Comparison of ENCODE assay signal across 8 cellular contexts in genomic region chr4:113547487-113548042, GRCh38.
A peak's percentile ranks its signal among the peaks of the same experiment; 100 is the strongest.
DNase-seq lines count a peak whose midpoint lies in the region; ATAC-seq, FAIRE-seq and TF ChIP-seq lines count a peak whose summit lies in the region.

No MANE protein-coding gene starts in this region.

- H3K36me3 Mint-ChIP-seq in astrocyte (ENCODE audit: low read depth, unreplicated experiment): peaks cover 10% of the 10 kb centered on the region

- H3K4me1 Mint-ChIP-seq in astrocyte (ENCODE audit: low read depth, unreplicated experiment): peaks cover 7% of the 10 kb centered on the region

- H3K27me3 ChIP-seq in astrocyte (ENCODE audit: insufficient read depth, low read length) (no peaks in the 10 kb centered on the region), gastrocnemius medialis (no peaks in the 10 kb centered on the region)

- H3K79me2 ChIP-seq in astrocyte (ENCODE audit: insufficient read depth, low read length): no peaks in the 10 kb centered on the region

- DNase-seq in A172 (ENCODE audit: low spot score) (peak; percentile 97), NCI-H2029 treated with DMSO at 0.1 percent for 48 hours (lab: John Stamatoyannopoulos, UW) (peak; percentile 78), T-helper 22 cell (ENCODE audit: low read depth) (peak; percentile 77), astrocyte (ENCODE audit: low read depth) (peak; percentile 95), hepatic stellate cell (ENCODE audit: low spot score) (peak; percentile 49), gastrocnemius medialis (peak; percentile 81 to 91)

- in situ Hi-C loops in gastrocnemius medialis (cut with MboI; ENCODE audit: low sequenced_read_pairs in 4 of 4): loop anchor here (5.0 to 10.0 kb wide), 4 partner anchors 143 to 215 kb away; partner anchors contain the start of gene CAMK2D (in 1 of the 4)

- H3K4me3 ChIP-seq in astrocyte (ENCODE audit: insufficient read depth, low read depth, low read length) (no peak overlapping the region), gastrocnemius medialis (no peak overlapping the region)

- H3K9me3 Mint-ChIP-seq in astrocyte (ENCODE audit: unreplicated experiment): no peaks in the 10 kb centered on the region

- TF ChIP-seq POLR2A in gastrocnemius medialis (IDR thresholded peaks at IDR 0.05): peak in 1 of 2 donors; percentile 13

- no peaks in the 10 kb centered on the region for H3K36me3 ChIP-seq in astrocyte (ENCODE audit: insufficient read depth, low read length)
- H3K36me3 ChIP-seq in gastrocnemius medialis: peaks cover 0 to 12% of the 10 kb centered on the region in 2 donors

- intact Hi-C loops in gastrocnemius medialis (cut with DNase I; ENCODE audit: low total_unique reads): loop anchor here (1.0 to 10.0 kb wide), 7 partner anchors 37 to 527 kb away; partner anchors contain the start of gene CAMK2D

- H3K9me3 ChIP-seq in astrocyte (ENCODE audit: insufficient read depth, low read depth, low read length) (no peaks in the 10 kb centered on the region), gastrocnemius medialis (no peaks in the 10 kb centered on the region)

- peak overlapping the region; percentile 6 for H3K4me2 ChIP-seq in astrocyte (ENCODE audit: low read length)

- no peaks in the 10 kb centered on the region for H4K20me1 ChIP-seq in astrocyte (ENCODE audit: insufficient read depth, low read length)

- no peaks in the 10 kb centered on the region for H3K4me1 ChIP-seq in astrocyte (ENCODE audit: insufficient read depth, low read length)
- H3K4me1 ChIP-seq in gastrocnemius medialis: peaks cover 16 to 22% of the 10 kb centered on the region in 2 donors

- H3K27ac Mint-ChIP-seq in astrocyte (ENCODE audit: unreplicated experiment): no peak overlapping the region

- peak; percentile 100 for FAIRE-seq in astrocyte (lab: Jason Lieb, UNC)

- no peak overlapping the region for H3K4me3 Mint-ChIP-seq in astrocyte (ENCODE audit: unreplicated experiment)

- peak; percentile 97 for ATAC-seq in GM18511 (IDR thresholded peaks at IDR 0.05; ENCODE audit: unreplicated experiment)
- peak; percentile 99 for ATAC-seq in HG03025 (IDR thresholded peaks at IDR 0.05; ENCODE audit: low FRiP score, unreplicated experiment)
- peak; percentile 96 to 99 for ATAC-seq in gastrocnemius medialis

- TF ChIP-seq CTCF in astrocyte (IDR thresholded peaks at IDR 0.05; ENCODE audit: insufficient read depth, low read depth, low read length) (peak; percentile 100), gastrocnemius medialis (IDR thresholded peaks at IDR 0.05 in 4 of 5, conservative IDR thresholded peaks at IDR 0.05 in 1 of 5) (peak; percentile 95 to 98 (median 96))

- H3K27ac ChIP-seq in astrocyte (ENCODE audit: low read depth, low read length): no peak overlapping the region
- peak overlapping the region; percentile 69 to 81 (median 78) for H3K27ac ChIP-seq in gastrocnemius medialis

- no peak overlapping the region for H3K9ac ChIP-seq in astrocyte (ENCODE audit: low read length)

- H2AFZ ChIP-seq in astrocyte (ENCODE audit: low read depth, low read length): no peak overlapping the region

- H3K27me3 Mint-ChIP-seq in astrocyte (ENCODE audit: low read depth, unreplicated experiment): no peaks in the 10 kb centered on the region
